19 cellular contexts compared by ENCODE assay signal in genomic region chr3:163953526-163953925, GRCh38.
"Had no signal": no experiment of that assay in that cellular context is flagged by ENCODE, and none has a peak within 500 bp of the region (broad histone marks: within the 10 kb centered on the region; RNA-seq: fewer than 3 reads in every experiment).

No MANE protein-coding gene starts in this region.

- H3K4me3 Mint-ChIP-seq: immature natural killer cell; naive thymus-derived CD8-positive, alpha-beta T cell had no signal

- H3K4me1 Mint-ChIP-seq: immature natural killer cell; naive thymus-derived CD8-positive, alpha-beta T cell had no signal

- H3K27me3 ChIP-seq: esophagus muscularis mucosa, neutrophil, suprapubic skin, thyroid gland, upper lobe of left lung, vagina had no signal

- H3K36me3 ChIP-seq: esophagus muscularis mucosa, neutrophil, suprapubic skin, thyroid gland, upper lobe of left lung, vagina had no signal

- H3K4me3 ChIP-seq: esophagus muscularis mucosa, psoas muscle, skin epidermis, suprapubic skin, thyroid gland, upper lobe of left lung, vagina had no signal

- ATAC-seq: left cardiac atrium; left ventricle myocardium superior; naive thymus-derived CD8-positive, alpha-beta T cell; psoas muscle; sciatic nerve had no signal

- H3K4me1 ChIP-seq: esophagus muscularis mucosa, psoas muscle, suprapubic skin, thyroid gland, upper lobe of left lung, vagina had no signal

- H3K27me3 Mint-ChIP-seq: naive thymus-derived CD8-positive, alpha-beta T cell had no signal

- H3K27ac Mint-ChIP-seq: immature natural killer cell; naive thymus-derived CD8-positive, alpha-beta T cell had no signal

- H3K27ac ChIP-seq: epithelial cell of prostate, esophagus muscularis mucosa, neutrophil, psoas muscle, skin epidermis, suprapubic skin, thyroid gland, upper lobe of left lung, vagina had no signal

- DNase-seq: effector memory CD4-positive, alpha-beta T cell; immature natural killer cell; left cardiac atrium; left ventricle myocardium superior; naive thymus-derived CD8-positive, alpha-beta T cell; psoas muscle; retina; stimulated activated CD4-positive, alpha-beta T cell treated with anti-CD3 and anti-CD28 coated beads, Interleukin-2, amount 100 ng/mL, for 24 hours; stimulated activated CD4-positive, alpha-beta T cell treated with anti-CD3 and anti-CD28 coated beads, Interleukin-4, amount 100 ng/mL, for 4 hours; stimulated activated naive CD4-positive, alpha-beta T cell; thyroid gland had no signal

- H3K9me3 ChIP-seq: esophagus muscularis mucosa, neutrophil, psoas muscle, suprapubic skin, thyroid gland, upper lobe of left lung, vagina had no signal
